In genomic region chr22:26712158-26712557, GRCh38 we compare ENCODE assay signal across 1 cellular context.
TF ChIP-seq lines count a peak whose summit lies in the region.

No MANE protein-coding gene starts in this region.

TF ChIP-seq in GM12878, 131 proteins besides CTCF, POLR2A, EP300 and RAD21 (continued from another document):
- TF ChIP-seq MYC (IDR thresholded peaks at IDR 0.05; ENCODE audit: insufficient read depth, insufficient read length, insufficient replicate concordance, low read length, severe bottlenecking) (no peak), ZNF274 (IDR thresholded peaks at IDR 0.05; ENCODE audit: insufficient read depth, insufficient read length) (no peak)
